Comparison of ENCODE assay signal across 24 cellular contexts in the genomic region with DNA sequence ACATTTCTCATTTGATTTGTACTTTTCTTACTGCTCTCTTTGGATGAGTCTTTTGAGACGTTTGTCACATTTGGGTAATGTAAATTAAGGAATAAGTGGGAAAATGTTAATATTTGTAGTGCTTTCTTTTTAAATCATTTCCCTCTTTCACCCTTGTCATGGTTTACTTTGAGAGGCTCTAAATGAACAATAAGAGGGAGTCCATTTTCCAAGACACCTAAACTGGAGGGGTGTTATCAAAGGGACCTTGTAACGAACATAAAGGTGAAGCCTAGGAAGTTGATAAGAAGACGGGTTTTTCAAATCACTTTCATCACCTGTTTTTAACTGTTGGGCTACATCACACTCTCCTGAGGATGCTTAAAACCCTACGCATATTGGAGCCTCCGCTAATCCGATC. TPM values are rescaled to one million over a fixed set of nuclear protein-coding genes. Genes with fewer than 3 reads are reported as not detected.
DNase-seq lines count a peak whose midpoint lies in the region; ATAC-seq and TF ChIP-seq lines count a peak whose summit lies in the region.
"Had no signal": no experiment of that assay in that cellular context is flagged by ENCODE, and none has a peak within 500 bp of the region (broad histone marks: within the 10 kb centered on the region; RNA-seq: fewer than 3 reads in every experiment).

No MANE protein-coding gene starts in this region.

- ATAC-seq in activated T-cell treated with anti-CD3 and anti-CD28 coated beads, Interleukin-2, amount 50 U/mL, for 72 hours (replicated peaks in 1 of 2): peak in 1 of 2 donors; percentile 18
- ATAC-seq in activated T-cell treated with anti-CD3 and anti-CD28 coated beads, Interleukin-2, amount 50 U/mL, for 4 hours: no peak
- peak; percentile 28 for ATAC-seq in stimulated activated effector memory CD8-positive, alpha-beta T cell treated with anti-CD3 and anti-CD28 coated beads, Interleukin-12 subunit alpha, Interleukin-12 subunit beta, amount 100 ng/mL, for 72 hours
- no peak for ATAC-seq in upper lobe of left lung (ENCODE audit: low FRiP score in 2 of 2)
- ATAC-seq: HCT116 had no signal

- TF ChIP-seq CTCF in OCI-LY3 (IDR thresholded peaks at IDR 0.05; ENCODE audit: low read depth, low read length) (no peak), upper lobe of left lung (IDR thresholded peaks at IDR 0.05) (no peak)

- H3K9me3 ChIP-seq in OCI-LY3 (ENCODE audit: insufficient read depth, low read length) (no peaks in the 10 kb centered on the region), upper lobe of left lung (no peaks in the 10 kb centered on the region)
- H3K9me3 ChIP-seq: BE2C had no signal

- H2AFZ ChIP-seq in OCI-LY3 (ENCODE audit: low read depth, low read length): no peak overlapping the region

- peaks cover 59% of the 10 kb centered on the region for H3K79me2 ChIP-seq in OCI-LY3 (ENCODE audit: low read length)

- TF ChIP-seq EP300 in upper lobe of left lung (IDR thresholded peaks at IDR 0.05): no peak

- H3K4me1 ChIP-seq in OCI-LY3 (ENCODE audit: low read length) (peaks cover 29% of the 10 kb centered on the region), upper lobe of left lung (no peaks in the 10 kb centered on the region)
- H3K4me1 ChIP-seq: BE2C had no signal

- no peaks in the 10 kb centered on the region for H3K27me3 Mint-ChIP-seq in activated T-cell treated with anti-CD3 and anti-CD28 coated beads, Interleukin-2, amount 50 U/mL, for 72 hours (ENCODE audit: low read depth)
- H3K27me3 Mint-ChIP-seq in activated T-cell treated with anti-CD3 and anti-CD28 coated beads, Interleukin-2, amount 50 U/mL, for 4 hours (ENCODE audit: low read depth): no peaks in the 10 kb centered on the region
- H3K27me3 Mint-ChIP-seq in activated T-helper 2 cell treated with anti-CD3 and anti-CD28 coated beads, Interferon-gamma antibody, Interleukin-2, Interleukin-4, amounts not matched to agents 10 μg/mL and 5 μg/mL and 100 μg/mL, durations not matched to agents 14 hours and 24 hours and 36 hours (ENCODE audit: low read depth): no peaks in the 10 kb centered on the region
- H3K27me3 Mint-ChIP-seq: CD8-positive, alpha-beta memory T cell had no signal

- peaks cover 8 to 41% of the 10 kb centered on the region in 2 donors for H3K36me3 Mint-ChIP-seq in activated T-cell treated with anti-CD3 and anti-CD28 coated beads, Interleukin-2, amount 50 U/mL, for 72 hours (ENCODE audit: insufficient read depth in 2 of 2)
- peaks cover 36% of the 10 kb centered on the region for H3K36me3 Mint-ChIP-seq in activated T-cell treated with anti-CD3 and anti-CD28 coated beads, Interleukin-2, amount 50 U/mL, for 4 hours (ENCODE audit: insufficient read depth)
- H3K36me3 Mint-ChIP-seq in activated T-helper 2 cell treated with anti-CD3 and anti-CD28 coated beads, Interferon-gamma antibody, Interleukin-2, Interleukin-4, amounts not matched to agents 10 μg/mL and 5 μg/mL and 100 μg/mL, durations not matched to agents 14 hours and 24 hours and 36 hours (ENCODE audit: low read depth): peaks cover 79% of the 10 kb centered on the region
- H3K36me3 Mint-ChIP-seq in stimulated activated effector memory CD8-positive, alpha-beta T cell treated with anti-CD3 and anti-CD28 coated beads, Interleukin-12 subunit alpha, Interleukin-12 subunit beta, amount 100 ng/mL, for 72 hours: no peaks in the 10 kb centered on the region

- H3K27me3 ChIP-seq in OCI-LY3 (ENCODE audit: low read depth, low read length) (no peaks in the 10 kb centered on the region), upper lobe of left lung (no peaks in the 10 kb centered on the region)
- H3K27me3 ChIP-seq: BE2C had no signal

- peak overlapping the region in 1 of 2 donors; percentile 57 for H3K4me3 Mint-ChIP-seq in activated T-cell treated with anti-CD3 and anti-CD28 coated beads, Interleukin-2, amount 50 U/mL, for 72 hours
- H3K4me3 Mint-ChIP-seq in activated T-cell treated with anti-CD3 and anti-CD28 coated beads, Interleukin-2, amount 50 U/mL, for 4 hours: no peak overlapping the region
- no peak overlapping the region for H3K4me3 Mint-ChIP-seq in activated T-helper 2 cell treated with anti-CD3 and anti-CD28 coated beads, Interferon-gamma antibody, Interleukin-2, Interleukin-4, amounts not matched to agents 10 μg/mL and 5 μg/mL and 100 μg/mL, durations not matched to agents 14 hours and 24 hours and 36 hours (ENCODE audit: low read depth)
- no peak overlapping the region for H3K4me3 Mint-ChIP-seq in stimulated activated effector memory CD8-positive, alpha-beta T cell treated with anti-CD3 and anti-CD28 coated beads, Interleukin-12 subunit alpha, Interleukin-12 subunit beta, amount 100 ng/mL, for 72 hours
- H3K4me3 Mint-ChIP-seq: CD14-positive monocyte; CD8-positive, alpha-beta memory T cell had no signal

- peaks cover 34% of the 10 kb centered on the region for H4K20me1 ChIP-seq in OCI-LY3 (ENCODE audit: insufficient read depth, low read length)

- intact Hi-C loops in activated T-helper 2 cell treated with anti-CD3 and anti-CD28 coated beads, Interferon-gamma antibody, Interleukin-2, Interleukin-4, amounts not matched to agents 10 μg/mL and 5 μg/mL and 100 μg/mL, durations not matched to agents 14 hours and 24 hours and 36 hours (cut with micrococcal nuclease): no loop called here

- no peaks in the 10 kb centered on the region for H3K9me3 Mint-ChIP-seq in activated T-cell treated with anti-CD3 and anti-CD28 coated beads, Interleukin-2, amount 50 U/mL, for 72 hours
- no peaks in the 10 kb centered on the region for H3K9me3 Mint-ChIP-seq in activated T-cell treated with anti-CD3 and anti-CD28 coated beads, Interleukin-2, amount 50 U/mL, for 4 hours
- no peaks in the 10 kb centered on the region for H3K9me3 Mint-ChIP-seq in activated T-helper 2 cell treated with anti-CD3 and anti-CD28 coated beads, Interferon-gamma antibody, Interleukin-2, Interleukin-4, amounts not matched to agents 10 μg/mL and 5 μg/mL and 100 μg/mL, durations not matched to agents 14 hours and 24 hours and 36 hours
- H3K9me3 Mint-ChIP-seq in stimulated activated effector memory CD8-positive, alpha-beta T cell treated with anti-CD3 and anti-CD28 coated beads, Interleukin-12 subunit alpha, Interleukin-12 subunit beta, amount 100 ng/mL, for 72 hours: no peaks in the 10 kb centered on the region
- H3K9me3 Mint-ChIP-seq: CD8-positive, alpha-beta memory T cell had no signal

- H3K27ac Mint-ChIP-seq in activated T-cell treated with anti-CD3 and anti-CD28 coated beads, Interleukin-2, amount 50 U/mL, for 72 hours: peak overlapping the region; percentile 86
- peak overlapping the region; percentile 52 for H3K27ac Mint-ChIP-seq in activated T-helper 2 cell treated with anti-CD3 and anti-CD28 coated beads, Interferon-gamma antibody, Interleukin-2, Interleukin-4, amounts not matched to agents 10 μg/mL and 5 μg/mL and 100 μg/mL, durations not matched to agents 14 hours and 24 hours and 36 hours
- H3K27ac Mint-ChIP-seq in stimulated activated effector memory CD8-positive, alpha-beta T cell treated with anti-CD3 and anti-CD28 coated beads, Interleukin-12 subunit alpha, Interleukin-12 subunit beta, amount 100 ng/mL, for 72 hours: peak overlapping the region; percentile 58
- H3K27ac Mint-ChIP-seq: CD14-positive monocyte had no signal

- DNase-seq in activated T-cell treated with anti-CD3 and anti-CD28 coated beads, Interleukin-2, amount 50 U/mL, for 72 hours: no peak
- DNase-seq in activated T-cell treated with anti-CD3 and anti-CD28 coated beads, Interleukin-2, amount 50 U/mL, for 4 hours: no peak
- DNase-seq in activated T-helper 2 cell treated with anti-CD3 and anti-CD28 coated beads, Interferon-gamma antibody, Interleukin-2, Interleukin-4, amounts not matched to agents 10 μg/mL and 5 μg/mL and 100 μg/mL, durations not matched to agents 14 hours and 24 hours and 36 hours (ENCODE audit: low spot score): no peak
- no peak for DNase-seq in stimulated activated effector memory CD8-positive, alpha-beta T cell treated with anti-CD3 and anti-CD28 coated beads, Interleukin-12 subunit alpha, Interleukin-12 subunit beta, amount 100 ng/mL, for 72 hours (ENCODE audit: low spot score in 2 of 2)
- DNase-seq in upper lobe of left lung (no peak), ecto neural progenitor cell (ENCODE audit: low spot score) (no peak), NCI-H2171 treated with DMSO at 0.1 percent for 48 hours (lab: John Stamatoyannopoulos, UW) (no peak)
- DNase-seq: BE2C; CD8-positive, alpha-beta memory T cell; DMS 273 treated with DMSO at 0.1 percent for 48 hours; DMS79; EL; GDM1; NCI-H1048; NCI-H1417; NCI-H1694; NCI-H2029 treated with DMSO at 0.1 percent for 48 hours; NCI-H2227 treated with DMSO at 0.1 percent for 48 hours; NCI-H526 treated with DMSO at 0.1 percent for 48 hours; Right ventricle myocardium superior; RPMI8226 had no signal

- H3K36me3 ChIP-seq in OCI-LY3 (replicated peaks; ENCODE audit: low read depth, low read length) (peaks cover 57% of the 10 kb centered on the region), upper lobe of left lung (peaks cover 8 to 48% (median 14%) of the 10 kb centered on the region in 4 donors)

- no peak overlapping the region for H3K9ac ChIP-seq in OCI-LY3 (ENCODE audit: low read length)

- H3K4me1 Mint-ChIP-seq in activated T-cell treated with anti-CD3 and anti-CD28 coated beads, Interleukin-2, amount 50 U/mL, for 72 hours (ENCODE audit: low read depth): peaks cover 58% of the 10 kb centered on the region
- peaks cover 30% of the 10 kb centered on the region for H3K4me1 Mint-ChIP-seq in activated T-cell treated with anti-CD3 and anti-CD28 coated beads, Interleukin-2, amount 50 U/mL, for 4 hours (ENCODE audit: low read depth)
- H3K4me1 Mint-ChIP-seq in activated T-helper 2 cell treated with anti-CD3 and anti-CD28 coated beads, Interferon-gamma antibody, Interleukin-2, Interleukin-4, amounts not matched to agents 10 μg/mL and 5 μg/mL and 100 μg/mL, durations not matched to agents 14 hours and 24 hours and 36 hours (ENCODE audit: low read depth): peaks cover 18% of the 10 kb centered on the region
- H3K4me1 Mint-ChIP-seq in stimulated activated effector memory CD8-positive, alpha-beta T cell treated with anti-CD3 and anti-CD28 coated beads, Interleukin-12 subunit alpha, Interleukin-12 subunit beta, amount 100 ng/mL, for 72 hours: peaks cover 34% of the 10 kb centered on the region
- H3K4me1 Mint-ChIP-seq: CD14-positive monocyte had no signal

- 75 to 89% methylated on average over 6 of the region's 6 CpGs for WGBS in upper lobe of left lung, 2 donors

- TF ChIP-seq POLR2A in upper lobe of left lung (IDR thresholded peaks at IDR 0.05): no peak

- H3K4me3 ChIP-seq in OCI-LY3 (ENCODE audit: low read length): no peak overlapping the region
- no peak overlapping the region for H3K4me3 ChIP-seq in upper lobe of left lung

- H3K27ac ChIP-seq in OCI-LY3 (ENCODE audit: low read length) (peak overlapping the region; percentile 7), upper lobe of left lung (no peak overlapping the region)

- H3K4me2 ChIP-seq in OCI-LY3 (ENCODE audit: low read length): no peak overlapping the region; the same call in 1 of the 2 replicates

RNA-seq across cellular contexts. Expression of gene EED, which starts 12.1 kb away (rescaled TPM):
- 10 to 100 TPM; 57.2 to 73.2 TPM for total RNA-seq in activated T-cell treated with anti-CD3 and anti-CD28 coated beads, Interleukin-2, amount 50 U/mL, for 72 hours
- 100 to 1,000 TPM; 171 to 197 (median 175) TPM for total RNA-seq in activated T-cell treated with anti-CD3 and anti-CD28 coated beads, Interleukin-2, amount 50 U/mL, for 4 hours
- total RNA-seq in activated T-helper 2 cell treated with anti-CD3 and anti-CD28 coated beads, Interferon-gamma antibody, Interleukin-2, Interleukin-4, amounts not matched to agents 10 μg/mL and 5 μg/mL and 100 μg/mL, durations not matched to agents 14 hours and 24 hours and 36 hours: 174 and 182 TPM in 2 replicates
- 10 to 100 TPM in 5 of 6 donors, 1 to 10 TPM in 1; 6.7 to 43.1 (median 16.0) TPM for total RNA-seq in upper lobe of left lung

RNA-seq across cellular contexts. Expression of gene HIKESHI, which starts 45.4 kb away (rescaled TPM):
- 10 to 100 TPM; 63.8 to 64.0 TPM for total RNA-seq in activated T-cell treated with anti-CD3 and anti-CD28 coated beads, Interleukin-2, amount 50 U/mL, for 72 hours
- total RNA-seq in activated T-cell treated with anti-CD3 and anti-CD28 coated beads, Interleukin-2, amount 50 U/mL, for 4 hours: 10 to 100 TPM; 38.5 to 43.4 (median 39.7) TPM
- 49.1 and 56.0 TPM in 2 replicates for total RNA-seq in activated T-helper 2 cell treated with anti-CD3 and anti-CD28 coated beads, Interferon-gamma antibody, Interleukin-2, Interleukin-4, amounts not matched to agents 10 μg/mL and 5 μg/mL and 100 μg/mL, durations not matched to agents 14 hours and 24 hours and 36 hours
- 10 to 100 TPM in 5 of 6 donors, 1 to 10 TPM in 1; 7.7 to 31.9 (median 24.2) TPM for total RNA-seq in upper lobe of left lung
